1 cellular context compared by ENCODE assay signal in genomic region chr16:47141773-47142468, GRCh38.
TF ChIP-seq lines count a peak whose summit lies in the region.

No MANE protein-coding gene starts in this region.

TF ChIP-seq in GM23338, 12 proteins besides CTCF, POLR2A, EP300 and RAD21 (continued from another document):
- TF ChIP-seq ZNF462 (CRISPR knock-in tag; IDR thresholded peaks at IDR 0.05), result no peak
- no peak for TF ChIP-seq ETS1 (IDR thresholded peaks at IDR 0.05)
- no peak for TF ChIP-seq CREB1 (CRISPR knock-in tag; IDR thresholded peaks at IDR 0.05; ENCODE audit: low read depth)
- TF ChIP-seq REST (IDR thresholded peaks at IDR 0.05; ENCODE audit: unreplicated experiment), result no peak
